In the genomic region with DNA sequence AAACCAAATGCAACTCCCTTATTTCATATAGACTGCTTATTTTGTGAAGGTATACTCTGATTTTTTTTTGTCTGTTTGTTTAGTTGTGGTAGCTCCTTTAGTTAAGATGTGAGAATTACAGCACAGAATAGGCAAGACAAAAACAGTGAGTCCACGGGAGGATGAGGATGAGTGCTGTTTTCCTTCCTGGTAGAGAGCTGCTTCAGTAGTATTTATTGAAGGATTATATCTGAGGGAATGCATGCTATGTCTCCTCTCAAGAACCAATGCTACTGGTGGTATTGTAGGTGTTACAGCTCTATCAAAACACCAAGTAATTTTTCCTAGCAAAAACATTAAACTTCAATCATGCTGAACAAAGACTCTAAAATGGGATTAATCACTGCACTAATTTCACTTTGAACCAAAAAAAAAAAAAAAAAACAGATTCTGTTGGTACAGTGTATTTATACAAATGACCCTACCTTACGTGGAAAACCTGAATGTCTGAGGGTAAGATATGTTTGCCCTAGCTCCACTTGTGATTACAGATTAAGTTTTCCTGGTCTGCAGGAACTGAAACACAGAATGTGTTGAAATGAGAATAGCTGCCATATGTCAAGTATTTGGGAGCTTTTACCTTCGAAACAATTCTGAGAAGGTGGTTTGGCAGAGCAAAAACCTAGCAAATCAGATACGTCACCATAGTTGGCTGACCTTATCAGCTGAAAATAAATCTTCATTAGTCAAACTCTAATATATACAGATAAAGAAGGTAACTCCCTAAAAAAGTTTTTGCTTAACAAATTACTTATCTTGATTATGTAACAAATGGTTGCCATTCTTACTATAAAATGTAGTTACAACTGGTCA, we compare ENCODE assay signal across 10 cellular contexts. TPM values are rescaled to one million over a fixed set of nuclear protein-coding genes. Genes with fewer than 3 reads are reported as not detected.
A peak's percentile ranks its signal among the peaks of the same experiment; 100 is the strongest.
DNase-seq lines count a peak whose midpoint lies in the region; ATAC-seq, FAIRE-seq and TF ChIP-seq lines count a peak whose summit lies in the region.
"Had no signal": no experiment of that assay in that cellular context is flagged by ENCODE, and none has a peak within 500 bp of the region (broad histone marks: within the 10 kb centered on the region; RNA-seq: fewer than 3 reads in every experiment).

No MANE protein-coding gene starts in this region.

- no peaks in the 10 kb centered on the region for H3K36me3 Mint-ChIP-seq in Calu3 (ENCODE audit: insufficient read depth, unreplicated experiment)

- intact Hi-C loops in Calu3 (cut with micrococcal nuclease; ENCODE audit: unreplicated experiment), result no loop called here

- no peaks in the 10 kb centered on the region for H3K36me3 ChIP-seq in KMS-11 (ENCODE audit: insufficient read depth)
- no peaks in the 10 kb centered on the region for H3K36me3 ChIP-seq in keratinocyte (ENCODE audit: control insufficient read depth in 2 of 2, extremely low read depth in 1 of 2, insufficient read depth in 2 of 2, low read length in 2 of 2)

- H3K4me1 Mint-ChIP-seq in Calu3 (ENCODE audit: low read depth, unreplicated experiment), result peaks cover 13% of the 10 kb centered on the region

- peak overlapping the region; percentile 34 for H3K4me3 Mint-ChIP-seq in Calu3 (ENCODE audit: low read depth, unreplicated experiment)

- no peaks in the 10 kb centered on the region for H3K9me1 ChIP-seq in keratinocyte (ENCODE audit: control insufficient read depth, extremely low read depth, insufficient read depth, low read length)

- H3K9me3 Mint-ChIP-seq in Calu3 (ENCODE audit: low read depth, unreplicated experiment), result no peaks in the 10 kb centered on the region

- BruUV-seq in Calu3 (replicated peaks; lab: Mats Ljungman, UMichigan), result no TSS peak

- no peaks in the 10 kb centered on the region; the same call in 1 of the 2 replicates for H3K79me2 ChIP-seq in KMS-11 (ENCODE audit: insufficient read depth, low read depth)
- peaks cover 86% of the 10 kb centered on the region for H3K79me2 ChIP-seq in keratinocyte (ENCODE audit: control insufficient read depth, insufficient read depth, low read length)

- H3K27ac ChIP-seq in KMS-11 (no peak overlapping the region), keratinocyte (ENCODE audit: control insufficient read depth, insufficient read depth, low read length) (peak overlapping the region; percentile 51)

- H4K20me1 ChIP-seq in KMS-11 (ENCODE audit: insufficient read depth), result peaks cover 8% of the 10 kb centered on the region; the same call in 1 of the 2 replicates
- H4K20me1 ChIP-seq in keratinocyte (ENCODE audit: control insufficient read depth, extremely low read depth, insufficient read depth, low read length), result peaks cover 2% of the 10 kb centered on the region

- TF ChIP-seq CTCF in Calu3 (IDR thresholded peaks at IDR 0.05; ENCODE audit: unreplicated experiment), result no peak
- TF ChIP-seq CTCF in KMS-11 (conservative IDR thresholded peaks at IDR 0.05; ENCODE audit: low read depth, low read length), result no peak
- no peak for TF ChIP-seq CTCF in keratinocyte (optimal IDR thresholded peaks at IDR 0.05 in 1 of 3, IDR thresholded peaks at IDR 0.05 in 1 of 3, conservative IDR thresholded peaks at IDR 0.05 in 1 of 3; ENCODE audit: extremely low read depth in 1 of 3, insufficient read depth in 2 of 3, low read length in 3 of 3)

- no peaks in the 10 kb centered on the region for H3K27me3 Mint-ChIP-seq in Calu3 (ENCODE audit: unreplicated experiment)

- CTCF ChIA-PET in Calu3 (lab: Charles Lee), result interaction anchor here (0.7 kb wide), 1 partner anchor 26 kb away, joined by 4 read pairs; no protein-coding TSS in a partner anchor

- H3K9ac ChIP-seq in KMS-11 (no peak overlapping the region), keratinocyte (ENCODE audit: control insufficient read depth, extremely low read depth, insufficient read depth, low read length) (no peak overlapping the region)

- peak overlapping the region; percentile 63 for H3K27ac Mint-ChIP-seq in Calu3 (ENCODE audit: unreplicated experiment)

- H3K4me1 ChIP-seq in KMS-11 (ENCODE audit: low read depth, poor library complexity, severe bottlenecking), result peaks cover 41% of the 10 kb centered on the region
- H3K4me1 ChIP-seq in keratinocyte (ENCODE audit: control insufficient read depth, extremely low read depth, insufficient read depth, low read length), result peaks cover 25% of the 10 kb centered on the region

- H2AFZ ChIP-seq in KMS-11 (ENCODE audit: low read depth) (no peak overlapping the region), keratinocyte (ENCODE audit: control insufficient read depth, low read length) (no peak overlapping the region)

- H3K4me2 ChIP-seq in KMS-11, result peak overlapping the region; percentile 30
- peak overlapping the region; percentile 12 for H3K4me2 ChIP-seq in keratinocyte (ENCODE audit: control insufficient read depth, extremely low read depth, insufficient read depth, low read depth, low read length)

- H3K9me3 ChIP-seq in keratinocyte (ENCODE audit: control insufficient read depth, low read depth, low read length), result no peaks in the 10 kb centered on the region

- no peak for DNase-seq in Calu3
- DNase-seq in keratinocyte (ENCODE audit: low read depth, low spot score), result no peak
- DNase-seq in SHP77 treated with DMSO at 0.1 percent for 48 hours (lab: John Stamatoyannopoulos, UW), result no peak
- DNase-seq in cerebellar nuclear complex (lab: John Stamatoyannopoulos, UW), result no peak
- DNase-seq: activated effector memory CD4-positive, alpha-beta T cell treated with Interleukin-2 at 50 U/mL for 16 hours; NCI-H2227 treated with DMSO at 0.1 percent for 48 hours had no signal

- FAIRE-seq in keratinocyte (lab: Jason Lieb, UNC), result no peak

- dilution Hi-C loops in keratinocyte (cut with MboI; ENCODE audit: extremely low pct_ligation_motif_present, low sequenced_read_pairs), result no loop called here

- H3K27me3 ChIP-seq in KMS-11 (ENCODE audit: insufficient read depth, low read depth) (no peaks in the 10 kb centered on the region; the same call in 1 of the 2 replicates), keratinocyte (ENCODE audit: control insufficient read depth, extremely low read depth, insufficient read depth, low read length) (no peaks in the 10 kb centered on the region)

- H3K4me3 ChIP-seq in KMS-11 (IDR thresholded peaks at IDR 0.05; ENCODE audit: insufficient read depth, low read depth, low read length) (no peak overlapping the region), keratinocyte (ENCODE audit: control insufficient read depth in 2 of 3, extremely low read depth in 1 of 3, insufficient read depth in 2 of 3, low read depth in 1 of 3, low read length in 3 of 3) (no peak overlapping the region)

- ATAC-seq in GM19452 (IDR thresholded peaks at IDR 0.05; ENCODE audit: unreplicated experiment) (peak; percentile 7), GM21723 (IDR thresholded peaks at IDR 0.05; ENCODE audit: unreplicated experiment) (no peak), GM21737 (IDR thresholded peaks at IDR 0.05; ENCODE audit: unreplicated experiment) (no peak)

RNA-seq across cellular contexts. Expression of gene PPP3CA, which starts 40.3 kb away (rescaled TPM):
- total RNA-seq in Calu3 (2022), result 33.2 and 33.7 TPM in 2 replicates
- 24.9 to 44.0 TPM (median 43.3 TPM) in 3 replicates for polyA plus RNA-seq in keratinocyte
- 8.5 TPM for polyA plus RNA-seq in keratinocyte (2011; ENCODE audit: low read depth)
- polyA plus RNA-seq in keratinocyte (2011; cell fraction: cytosol; rRNA removed), result 26.2 and 53.3 TPM in 2 replicates
- polyA plus RNA-seq in keratinocyte (2011; cell fraction: nucleus; rRNA removed), result 47.2 and 53.1 TPM in 2 replicates
- 26.5 and 65.2 TPM in 2 replicates for polyA plus RNA-seq in keratinocyte (2012; ENCODE audit: low replicate concordance)
- 30.8 to 95.0 TPM (median 41.5 TPM) in 3 replicates for polyA minus RNA-seq in keratinocyte
- polyA minus RNA-seq in keratinocyte (2011; cell fraction: cytosol; rRNA and poly(A)+ RNA removed), result 63.1 TPM
- 61.9 and 124 TPM in 2 replicates for polyA minus RNA-seq in keratinocyte (2011; cell fraction: nucleus; rRNA and poly(A)+ RNA removed)
